25 cellular contexts compared by ENCODE assay signal in the genomic region with DNA sequence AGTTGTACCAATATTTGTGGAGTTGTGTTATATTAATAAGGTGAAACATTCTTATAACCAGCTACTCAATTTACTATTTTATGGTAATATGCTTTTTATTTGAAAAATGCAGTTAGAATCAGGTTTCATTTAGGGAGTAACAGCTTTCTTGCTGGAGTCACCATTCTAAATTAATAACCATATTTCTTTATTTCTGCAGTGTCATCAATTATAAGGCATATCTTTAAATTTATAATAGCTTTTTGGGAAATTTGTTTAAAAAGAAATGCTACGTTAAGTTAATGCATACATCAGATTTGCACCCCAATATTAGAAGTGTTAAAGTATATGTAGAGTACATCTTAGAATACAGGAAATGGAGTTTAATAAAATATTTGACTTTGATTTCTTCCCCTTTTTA. TPM values are rescaled to one million over a fixed set of nuclear protein-coding genes. Genes with fewer than 3 reads are reported as not detected.
A peak's percentile ranks its signal among the peaks of the same experiment; 100 is the strongest.
DNase-seq lines count a peak whose midpoint lies in the region; ATAC-seq, FAIRE-seq and TF ChIP-seq lines count a peak whose summit lies in the region.
"Had no signal": no experiment of that assay in that cellular context is flagged by ENCODE, and none has a peak within 500 bp of the region (broad histone marks: within the 10 kb centered on the region; RNA-seq: fewer than 3 reads in every experiment).

No MANE protein-coding gene starts in this region.

- TF ChIP-seq RAD21 in HepG2 (CRISPR knock-in tag; IDR thresholded peaks at IDR 0.05) (no peak), K562 (CRISPR knock-in tag; conservative IDR thresholded peaks at IDR 0.05 in 1 of 2, IDR thresholded peaks at IDR 0.05 in 1 of 2) (no peak)

- H3K4me3 Mint-ChIP-seq in stimulated activated effector memory CD8-positive, alpha-beta T cell treated with anti-CD3 and anti-CD28 coated beads, Interleukin-12 subunit alpha, Interleukin-12 subunit beta, amount 100 ng/mL, for 72 hours = no peak overlapping the region
- no peak overlapping the region for H3K4me3 Mint-ChIP-seq in activated CD8-positive, alpha-beta memory T cell treated with anti-CD3 and anti-CD28 coated beads, Interleukin-2, amount 10 ng/mL, durations not matched to agents 7 days and 5 days
- H3K4me3 Mint-ChIP-seq: CD14-positive monocyte; CD4-positive, alpha-beta memory T cell; CD4-positive, CD25-positive, alpha-beta regulatory T cell; CD8-positive, alpha-beta memory T cell had no signal

- H2AFZ ChIP-seq in HepG2 (ENCODE audit: low read length) (no peak overlapping the region), K562 (ENCODE audit: low read depth, low read length) (no peak overlapping the region)

- H3K27me3 ChIP-seq in HepG2 (ENCODE audit: control insufficient read depth in 1 of 2, insufficient read depth in 2 of 2, low read length in 2 of 2) (no peaks in the 10 kb centered on the region), right lobe of liver (no peaks in the 10 kb centered on the region), K562 (ENCODE audit: control insufficient read depth in 2 of 2, insufficient read depth in 2 of 2, low read length in 2 of 2) (no peaks in the 10 kb centered on the region), body of pancreas (no peaks in the 10 kb centered on the region)
- H3K27me3 ChIP-seq: BE2C, BLaER1 had no signal

- intact Hi-C loops in HepG2 (cut with micrococcal nuclease; ENCODE audit: unreplicated experiment) = no loop called here
- intact Hi-C loops in right lobe of liver (cut with DNase I) = loop anchor here in 1 of 2 donors (10.0 kb wide), 1 partner anchor 281 kb away; no protein-coding TSS in a partner anchor
- intact Hi-C loops in K562 (cut with micrococcal nuclease) = loop anchor here (2.0 kb wide), 1 partner anchor 279 kb away; no protein-coding TSS in a partner anchor
- intact Hi-C loops in body of pancreas (cut with DNase I) = no loop called here

- ATAC-seq in HepG2 (no peak), right lobe of liver (no peak), K562 (no peak), body of pancreas (no peak)
- no peak for ATAC-seq in stimulated activated effector memory CD8-positive, alpha-beta T cell treated with anti-CD3 and anti-CD28 coated beads, Interleukin-12 subunit alpha, Interleukin-12 subunit beta, amount 100 ng/mL, for 72 hours
- ATAC-seq in activated CD8-positive, alpha-beta memory T cell treated with anti-CD3 and anti-CD28 coated beads, Interleukin-2, amount 10 ng/mL, durations not matched to agents 7 days and 5 days = no peak
- ATAC-seq: GM12878 had no signal

- H3K79me2 ChIP-seq in HepG2 (ENCODE audit: insufficient read depth, low read length) = no peaks in the 10 kb centered on the region
- H3K79me2 ChIP-seq in K562 (ENCODE audit: control insufficient read depth, insufficient read depth, low read length) = 0 out of 3 replicates have a peak, but pooled peaks cover 3% of the 10 kb centered on the region

- CTCF ChIA-PET in HepG2 (lab: Yijun Ruan, JAX; ENCODE audit: low intra/inter-chr PET ratio, low total read pairs) = interaction anchor here (0.6 to 1.2 kb wide), 2 partner anchors 51 to 196 kb away, joined by 3 to 4 read pairs; no protein-coding TSS in a partner anchor
- CTCF ChIA-PET in K562 (lab: Yijun Ruan, JAX; ENCODE audit: low intra/inter-chr PET ratio) = interaction anchor here (1.8 kb wide), 1 partner anchor 279 kb away, joined by 10 read pairs; no protein-coding TSS in a partner anchor
- CTCF ChIA-PET in activated CD8-positive, alpha-beta memory T cell treated with anti-CD3 and anti-CD28 coated beads, Interleukin-2, amount 10 ng/mL, durations not matched to agents 7 days and 5 days (lab: Charles Lee) = no interaction called here

- peaks cover 8% of the 10 kb centered on the region for H3K4me1 Mint-ChIP-seq in stimulated activated effector memory CD8-positive, alpha-beta T cell treated with anti-CD3 and anti-CD28 coated beads, Interleukin-12 subunit alpha, Interleukin-12 subunit beta, amount 100 ng/mL, for 72 hours
- H3K4me1 Mint-ChIP-seq in activated CD8-positive, alpha-beta memory T cell treated with anti-CD3 and anti-CD28 coated beads, Interleukin-2, amount 10 ng/mL, durations not matched to agents 7 days and 5 days = peaks cover 2% of the 10 kb centered on the region
- H3K4me1 Mint-ChIP-seq: CD14-positive monocyte had no signal

- in situ Hi-C loops in HepG2 (cut with HindIII; ENCODE audit: extremely low pct_ligation_motif_present, low pct_unique_long_range_greater_than_20kb) (loop anchor here (10.0 kb wide), 1 partner anchor 281 kb away; no protein-coding TSS in a partner anchor), K562 (cut with MboI) (loop anchor here (10.0 kb wide), 1 partner anchor 291 kb away; no protein-coding TSS in a partner anchor)

- H3K27me3 Mint-ChIP-seq in activated CD8-positive, alpha-beta memory T cell treated with anti-CD3 and anti-CD28 coated beads, Interleukin-2, amount 10 ng/mL, durations not matched to agents 7 days and 5 days = no peaks in the 10 kb centered on the region
- H3K27me3 Mint-ChIP-seq: CD4-positive, alpha-beta memory T cell; CD4-positive, CD25-positive, alpha-beta regulatory T cell; CD8-positive, alpha-beta memory T cell had no signal

- peaks cover 6 to 60% of the 10 kb centered on the region in 2 experiments; a peak in 4 of 5 replicates for H3K36me3 ChIP-seq in HepG2 (replicated peaks in 1 of 2; ENCODE audit: control insufficient read depth in 1 of 2, insufficient read depth in 2 of 2, low read length in 2 of 2)
- peaks cover 0 to 60% (median 20%) of the 10 kb centered on the region in 4 donors for H3K36me3 ChIP-seq in right lobe of liver
- H3K36me3 ChIP-seq in K562 (ENCODE audit: control insufficient read depth, insufficient read depth, low read length) = peaks cover 78% of the 10 kb centered on the region; the same call in 2 of the 3 replicates
- H3K36me3 ChIP-seq in body of pancreas (replicated peaks in 1 of 2; ENCODE audit: insufficient read depth in 1 of 2, low read depth in 2 of 2) = peaks cover 0 to 22% of the 10 kb centered on the region in 2 donors

- H3K9me1 ChIP-seq in K562 (ENCODE audit: control insufficient read depth, insufficient read depth, low read length) = no peaks in the 10 kb centered on the region

- H4K20me1 ChIP-seq in HepG2 (ENCODE audit: insufficient read depth, low read length) (no peaks in the 10 kb centered on the region), K562 (replicated peaks; ENCODE audit: control insufficient read depth, insufficient read depth, low read length) (no peaks in the 10 kb centered on the region)

- peak overlapping the region; percentile 32 for H3K27ac Mint-ChIP-seq in stimulated activated effector memory CD8-positive, alpha-beta T cell treated with anti-CD3 and anti-CD28 coated beads, Interleukin-12 subunit alpha, Interleukin-12 subunit beta, amount 100 ng/mL, for 72 hours
- no peak overlapping the region for H3K27ac Mint-ChIP-seq in activated CD8-positive, alpha-beta memory T cell treated with anti-CD3 and anti-CD28 coated beads, Interleukin-2, amount 10 ng/mL, durations not matched to agents 7 days and 5 days
- H3K27ac Mint-ChIP-seq: CD4-positive, CD25-positive, alpha-beta regulatory T cell; CD8-positive, alpha-beta memory T cell had no signal

- no peaks in the 10 kb centered on the region for H3K4me1 ChIP-seq in HepG2 (ENCODE audit: insufficient read depth, low read length)
- no peaks in the 10 kb centered on the region for H3K4me1 ChIP-seq in right lobe of liver
- H3K4me1 ChIP-seq in K562 (replicated peaks in 1 of 2; ENCODE audit: control insufficient read depth in 2 of 2, insufficient read depth in 2 of 2, low read length in 2 of 2) = no peaks in the 10 kb centered on the region
- H3K4me1 ChIP-seq in body of pancreas = no peaks in the 10 kb centered on the region
- H3K4me1 ChIP-seq: BLaER1 had no signal

- WGBS in HepG2 (ENCODE audit: low lambda C conversion rate) = 98% methylated on average over 1 of the region's 1 CpG
- WGBS in right lobe of liver (ENCODE audit: insufficient coverage, low coverage, low lambda C conversion rate, missing lambda C conversion rate) = 78% methylated on average over 1 of the region's 1 CpG
- 100% methylated on average over 1 of the region's 1 CpG for WGBS in K562 (ENCODE audit: insufficient coverage, low coverage, missing lambda C conversion rate)
- WGBS in body of pancreas, 2 donors = 88 to 94% methylated on average over 1 of the region's 1 CpG

- no peaks in the 10 kb centered on the region for H3K9me3 Mint-ChIP-seq in stimulated activated effector memory CD8-positive, alpha-beta T cell treated with anti-CD3 and anti-CD28 coated beads, Interleukin-12 subunit alpha, Interleukin-12 subunit beta, amount 100 ng/mL, for 72 hours
- H3K9me3 Mint-ChIP-seq in activated CD8-positive, alpha-beta memory T cell treated with anti-CD3 and anti-CD28 coated beads, Interleukin-2, amount 10 ng/mL, durations not matched to agents 7 days and 5 days (ENCODE audit: low read depth) = no peaks in the 10 kb centered on the region
- H3K9me3 Mint-ChIP-seq: CD4-positive, alpha-beta memory T cell; CD4-positive, CD25-positive, alpha-beta regulatory T cell; CD8-positive, alpha-beta memory T cell had no signal

- no peak for TF ChIP-seq CTCF in HepG2 (CRISPR knock-in tag; IDR thresholded peaks at IDR 0.05)
- no peak for TF ChIP-seq CTCF in right lobe of liver (IDR thresholded peaks at IDR 0.05)
- TF ChIP-seq CTCF in K562 (IDR thresholded peaks at IDR 0.05 in 2 of 3, conservative IDR thresholded peaks at IDR 0.05 in 1 of 3; ENCODE audit: insufficient read depth in 2 of 3, low read depth in 1 of 3, low read length in 3 of 3) = no peak
- TF ChIP-seq CTCF in body of pancreas (IDR thresholded peaks at IDR 0.05) = no peak

- no peak for TF ChIP-seq POLR2A in HepG2 (IDR thresholded peaks at IDR 0.05; ENCODE audit: insufficient read depth in 1 of 2, low read depth in 2 of 2, low read length in 2 of 2)
- TF ChIP-seq POLR2A in right lobe of liver (IDR thresholded peaks at IDR 0.05) = no peak
- TF ChIP-seq POLR2A in K562 (conservative IDR thresholded peaks at IDR 0.05) = no peak
- no peak for TF ChIP-seq POLR2A in body of pancreas (IDR thresholded peaks at IDR 0.05)

- no peaks in the 10 kb centered on the region for H3K9me3 ChIP-seq in HepG2 (ENCODE audit: low read length)
- no peaks in the 10 kb centered on the region for H3K9me3 ChIP-seq in right lobe of liver
- H3K9me3 ChIP-seq in K562 (replicated peaks; ENCODE audit: control insufficient read depth, insufficient read depth, low read depth, low read length) = no peaks in the 10 kb centered on the region
- no peaks in the 10 kb centered on the region for H3K9me3 ChIP-seq in body of pancreas
- H3K9me3 ChIP-seq: BE2C, BLaER1 had no signal

- POLR2A ChIA-PET in HepG2 (lab: Yijun Ruan, JAX) = no interaction called here
- POLR2A ChIA-PET in K562 (lab: Yijun Ruan, JAX) = no interaction called here

- H3K4me3 ChIP-seq in HepG2 (replicated peaks in 1 of 3; ENCODE audit: insufficient read depth in 1 of 3, low read depth in 2 of 3, low read length in 3 of 3) (no peak overlapping the region), right lobe of liver (no peak overlapping the region), K562 (no peak overlapping the region), body of pancreas (no peak overlapping the region)
- H3K4me3 ChIP-seq: BLaER1, GM12878 had no signal

- BruUV-seq in HepG2 (replicated peaks; lab: Mats Ljungman, UMichigan) (no TSS peak), K562 (replicated peaks; lab: Mats Ljungman, UMichigan) (no TSS peak)

- no peak for DNase-seq in HepG2 (ENCODE audit: low spot score)
- DNase-seq in right lobe of liver = no peak
- no peak for DNase-seq in K562 (ENCODE audit: extremely low read depth in 1 of 4, low spot score in 3 of 4)
- no peak for DNase-seq in stimulated activated effector memory CD8-positive, alpha-beta T cell treated with anti-CD3 and anti-CD28 coated beads, Interleukin-12 subunit alpha, Interleukin-12 subunit beta, amount 100 ng/mL, for 72 hours (ENCODE audit: low spot score in 2 of 2)
- no peak for DNase-seq in body of pancreas
- no peak for DNase-seq in activated CD8-positive, alpha-beta memory T cell treated with anti-CD3 and anti-CD28 coated beads, Interleukin-2, amount 10 ng/mL, durations not matched to agents 7 days and 5 days
- DNase-seq: ACHN; BE2C; C1 segment of cervical spinal cord; CD4-positive, alpha-beta memory T cell; CD4-positive, CD25-positive, alpha-beta regulatory T cell; CD8-positive, alpha-beta memory T cell; DMS 273 treated with DMSO at 0.1 percent for 48 hours; DMS153; DMS53; DMS79; DND-41; EL; GDM1 had no signal

- no peak for TF ChIP-seq EP300 in HepG2 (IDR thresholded peaks at IDR 0.05; ENCODE audit: low read depth in 2 of 2, low read length in 2 of 2)
- no peak for TF ChIP-seq EP300 in HepG2 (CRISPR knock-in tag; IDR thresholded peaks at IDR 0.05; ENCODE audit: borderline replicate concordance)
- TF ChIP-seq EP300 in K562 (IDR thresholded peaks at IDR 0.05; ENCODE audit: low read length) = no peak

- H3K4me2 ChIP-seq in HepG2 (ENCODE audit: low read depth, low read length) (no peak overlapping the region), K562 (ENCODE audit: insufficient read depth, low read length) (no peak overlapping the region)
- H3K4me2 ChIP-seq: BLaER1 had no signal

- H3K36me3 Mint-ChIP-seq in stimulated activated effector memory CD8-positive, alpha-beta T cell treated with anti-CD3 and anti-CD28 coated beads, Interleukin-12 subunit alpha, Interleukin-12 subunit beta, amount 100 ng/mL, for 72 hours = peaks cover 93% of the 10 kb centered on the region
- peaks cover 50% of the 10 kb centered on the region for H3K36me3 Mint-ChIP-seq in activated CD8-positive, alpha-beta memory T cell treated with anti-CD3 and anti-CD28 coated beads, Interleukin-2, amount 10 ng/mL, durations not matched to agents 7 days and 5 days

- FAIRE-seq in HepG2 (lab: Jason Lieb, UNC) (no peak), K562 (lab: Jason Lieb, UNC) (no peak)
- FAIRE-seq: GM12878, GM12892, GM18507 had no signal

- no peak overlapping the region for H3K27ac ChIP-seq in HepG2 (ENCODE audit: extremely low read length, insufficient read depth, low read length)
- no peak overlapping the region for H3K27ac ChIP-seq in right lobe of liver
- no peak overlapping the region for H3K27ac ChIP-seq in K562 (ENCODE audit: extremely low read depth, low read depth, low read length)
- no peak overlapping the region for H3K27ac ChIP-seq in body of pancreas
- H3K27ac ChIP-seq: 22Rv1, BLaER1 had no signal

- H3K9ac ChIP-seq in HepG2 (ENCODE audit: insufficient read depth, low read depth, low read length) = no peak overlapping the region
- H3K9ac ChIP-seq in K562 (ENCODE audit: insufficient read depth in 1 of 2, low read depth in 2 of 2, low read length in 2 of 2) = no peak overlapping the region
- H3K9ac ChIP-seq: BLaER1 had no signal

RNA-seq across cellular contexts. Expression of gene USP38, which starts 18.9 kb away (rescaled TPM):
- total RNA-seq in HepG2 (2016; rRNA removed; fragmentation: Illumina TruSeq; extraction: Trizol) (11.8 and 15.5 TPM in 2 replicates), right lobe of liver (10 to 100 TPM; 21.0 to 24.6 (median 21.4) TPM), K562 (2014; rRNA removed) (9.1 and 12.6 TPM in 2 replicates), K562 (2014; rRNA removed; fragmentation: Illumina TruSeq; extraction: Trizol) (19.2 and 20.0 TPM in 2 replicates), K562 (2015; rRNA removed; fragmentation: Illumina TruSeq; extraction: Trizol) (20.6 and 20.9 TPM in 2 replicates), K562 (2021) (18.8 and 21.3 TPM in 2 replicates), body of pancreas (10 to 100 TPM; 11.7 to 14.2 TPM)
- total RNA-seq in HepG2 (2016; cell fraction: cytosol; rRNA removed; fragmentation: Illumina TruSeq; extraction: Trizol; ENCODE audit: low read depth) = 1.1 and 1.3 TPM in 2 replicates
- 11.6 and 14.2 TPM in 2 replicates for total RNA-seq in HepG2 (2016; cell fraction: insoluble cytoplasmic fraction; rRNA removed; fragmentation: Illumina TruSeq; extraction: Trizol)
- 7.4 and 7.8 TPM in 2 replicates for total RNA-seq in HepG2 (2016; cell fraction: membrane; rRNA removed; fragmentation: Illumina TruSeq; extraction: Trizol)
- 14.3 and 15.3 TPM in 2 replicates for total RNA-seq in HepG2 (2016; cell fraction: nucleus; rRNA removed; fragmentation: Illumina TruSeq; extraction: Trizol)
- polyA plus RNA-seq in HepG2 (2011; rRNA removed) (4.5 and 4.8 TPM in 2 replicates), K562 (2011; rRNA removed) (13.1 and 17.8 TPM in 2 replicates), K562 (2014; fragmentation: Illumina TruSeq; extraction: Trizol) (10.1 and 11.2 TPM in 2 replicates), K562 (2014; fragmentation: Nextera tagmentation; extraction: Ambion mirVana) (1 to 10 TPM; 4.2 to 4.7 TPM), K562 (2014; rRNA removed) (6.9 and 8.0 TPM in 2 replicates)
- polyA plus RNA-seq in HepG2 (2011; cell fraction: cytosol; rRNA removed) = 2.9 and 4.1 TPM in 2 replicates
- 4.3 and 4.4 TPM in 2 replicates for polyA plus RNA-seq in HepG2 (2011; cell fraction: nucleus; rRNA removed)
- 5.4 and 5.8 TPM in 2 replicates for polyA plus RNA-seq in HepG2 (2012)
- 0.45 and 0.48 TPM in 2 replicates for polyA plus RNA-seq in HepG2 (2016; cell fraction: cytosol; fragmentation: Illumina TruSeq; extraction: Trizol; ENCODE audit: low read depth)
- 8.4 and 9.0 TPM in 2 replicates for polyA plus RNA-seq in HepG2 (2016; cell fraction: insoluble cytoplasmic fraction; fragmentation: Illumina TruSeq; extraction: Trizol; ENCODE audit: low read depth)
- polyA plus RNA-seq in HepG2 (2016; cell fraction: membrane; fragmentation: Illumina TruSeq; extraction: Trizol; ENCODE audit: low read depth) = 2.1 and 2.5 TPM in 2 replicates
- polyA plus RNA-seq in HepG2 (2016; cell fraction: nucleus; fragmentation: Illumina TruSeq; extraction: Trizol; ENCODE audit: insufficient read depth, low read depth) = 6.0 and 6.8 TPM in 2 replicates
- 25.6 and 31.9 TPM in 2 replicates for polyA minus RNA-seq in HepG2 (2011; rRNA and poly(A)+ RNA removed; ENCODE audit: low replicate concordance)
- polyA minus RNA-seq in HepG2 (2011; cell fraction: cytosol; rRNA and poly(A)+ RNA removed) = 9.3 and 11.3 TPM in 2 replicates
- 36.6 and 38.2 TPM in 2 replicates for polyA minus RNA-seq in HepG2 (2011; cell fraction: nucleus; rRNA and poly(A)+ RNA removed)
- total RNA-seq in K562 (2011; cell fraction: chromatin; rRNA removed; ENCODE audit: low replicate concordance) = 19.0 and 20.4 TPM in 2 replicates
- total RNA-seq in K562 (2011; cell fraction: nucleolus; rRNA removed) = 14.8 and 18.0 TPM in 2 replicates
- 13.6 and 18.2 TPM in 2 replicates for total RNA-seq in K562 (2011; cell fraction: nucleoplasm; rRNA removed)
- polyA plus RNA-seq in K562 (2011; cell fraction: cytosol; rRNA removed) = 8.0 and 10.4 TPM in 2 replicates
- 5.8 and 6.1 TPM in 2 replicates for polyA plus RNA-seq in K562 (2011; cell fraction: nucleus; rRNA removed)
- 10.1 and 11.3 TPM in 2 replicates for polyA plus RNA-seq in K562 (2012)
- polyA minus RNA-seq in K562 (2011; rRNA and poly(A)+ RNA removed) = 39.0 and 41.8 TPM in 2 replicates
- 18.4 and 23.4 TPM in 2 replicates for polyA minus RNA-seq in K562 (2011; cell fraction: cytosol; rRNA and poly(A)+ RNA removed)
- polyA minus RNA-seq in K562 (2011; cell fraction: nucleus; rRNA and poly(A)+ RNA removed) = 19.5 and 26.5 TPM in 2 replicates
- total RNA-seq in activated CD8-positive, alpha-beta memory T cell treated with anti-CD3 and anti-CD28 coated beads, Interleukin-2, amount 10 ng/mL, durations not matched to agents 7 days and 5 days = 10 to 100 TPM; 26.6 to 30.9 TPM

Comparison
In these comparisons a context has a peak if more than half of its experiments do, and no peak if none do; other contexts are left out.
1. Of the 241 proteins assayed by ChIP-seq in both HepG2 and K562: peak only in HepG2: none; only in K562: MAFG; in both: MAFF and MAFK; in neither: 238.